8 cellular contexts compared by ENCODE assay signal in the genomic region with DNA sequence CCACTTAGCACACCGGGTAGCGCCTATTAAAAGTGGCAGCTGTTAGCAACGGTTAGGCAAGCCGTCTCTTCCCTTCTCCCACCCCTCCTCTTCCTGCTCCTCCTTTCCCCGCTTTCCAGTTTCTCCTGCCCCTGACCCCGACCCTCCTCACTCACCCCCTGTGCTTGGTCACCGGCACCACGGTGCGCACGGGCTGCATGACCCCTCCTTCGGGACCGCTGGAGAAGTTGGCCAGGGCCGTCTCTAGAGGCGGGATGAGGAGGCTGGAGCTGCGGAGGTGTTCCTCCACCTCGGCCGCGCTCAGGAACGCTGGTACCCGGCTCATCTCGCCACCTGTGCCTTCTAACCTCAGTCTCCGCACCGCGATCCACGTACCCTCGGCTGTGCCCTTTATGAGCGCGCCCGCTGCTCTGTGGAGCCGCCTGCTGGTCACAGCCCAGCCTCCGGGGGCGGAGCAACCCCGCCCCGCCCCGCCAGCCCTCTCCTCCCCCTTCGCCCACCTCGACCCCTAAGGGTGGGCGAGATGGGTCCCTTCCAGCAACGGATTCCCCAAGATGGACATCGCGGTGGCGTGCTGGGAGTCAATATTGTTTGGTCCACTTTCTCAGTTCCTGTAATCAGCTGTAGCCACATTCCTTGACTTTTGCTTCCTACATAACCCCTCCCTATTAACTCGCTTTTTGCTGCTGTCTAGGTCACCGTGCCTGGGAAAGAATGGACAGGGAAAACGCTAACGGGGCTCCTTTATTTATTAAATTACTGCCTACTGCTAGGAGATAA. TPM values are rescaled to one million over a fixed set of nuclear protein-coding genes. Genes with fewer than 3 reads are reported as not detected.
A peak's percentile ranks its signal among the peaks of the same experiment; 100 is the strongest.
DNase-seq lines count a peak whose midpoint lies in the region; ATAC-seq and TF ChIP-seq lines count a peak whose summit lies in the region.

CRYM (minus strand) TSS at position 364 of the 780 bp plus-strand sequence; CDS start at position 325, 39 bp downstream.

- peak within 1 kb of the TSS in 6 of 8 donors; percentile 5 to 59 (median 26) for H3K4me3 Mint-ChIP-seq in CD4-positive, alpha-beta memory T cell
- H3K4me3 Mint-ChIP-seq in activated CD4-positive, alpha-beta memory T cell treated with anti-CD3 and anti-CD28 coated beads, Interleukin-2, amount 10 ng/mL, durations not matched to agents 7 days and 5 days = peak within 1 kb of the TSS; percentile 11
- peak within 1 kb of the TSS in 7 of 10 donors; percentile 38 to 70 (median 54) for H3K4me3 Mint-ChIP-seq in naive thymus-derived CD8-positive, alpha-beta T cell

- H3K4me3 ChIP-seq in CD4-positive, alpha-beta memory T cell (ENCODE audit: low read length in 2 of 2) = no peak within 1 kb of the TSS
- H3K4me3 ChIP-seq in esophagus muscularis mucosa = peak within 1 kb of the TSS; percentile 48 to 61 (median 50)
- peak within 1 kb of the TSS; percentile 35 to 62 (median 42) for H3K4me3 ChIP-seq in transverse colon

- H3K9me3 Mint-ChIP-seq in CD4-positive, alpha-beta memory T cell = peaks cover 0 to 2% (median 0%) of the 10 kb centered on the region in 8 donors
- no peaks in the 10 kb centered on the region for H3K9me3 Mint-ChIP-seq in activated CD4-positive, alpha-beta memory T cell treated with anti-CD3 and anti-CD28 coated beads, Interleukin-2, amount 10 ng/mL, durations not matched to agents 7 days and 5 days
- H3K9me3 Mint-ChIP-seq in naive thymus-derived CD8-positive, alpha-beta T cell = peaks cover 0 to 6% (median 0%) of the 10 kb centered on the region in 9 donors

- H3K36me3 ChIP-seq in CD4-positive, alpha-beta memory T cell (ENCODE audit: insufficient read depth, low read length) = no peaks in the 10 kb centered on the region
- H3K36me3 ChIP-seq in esophagus muscularis mucosa = peaks cover 0 to 7% (median 0%) of the 10 kb centered on the region in 4 donors
- H3K36me3 ChIP-seq in transverse colon = no peaks in the 10 kb centered on the region

- TF ChIP-seq POLR2A in esophagus muscularis mucosa (IDR thresholded peaks at IDR 0.05; ENCODE audit: low read depth) (no peak), transverse colon (IDR thresholded peaks at IDR 0.05) (no peak)

- TF ChIP-seq EP300 in esophagus muscularis mucosa (IDR thresholded peaks at IDR 0.05) (no peak), transverse colon (IDR thresholded peaks at IDR 0.05; ENCODE audit: low read depth) (no peak)

- no peaks in the 10 kb centered on the region for H3K4me1 ChIP-seq in CD4-positive, alpha-beta memory T cell (ENCODE audit: insufficient read depth, low read length)
- H3K4me1 ChIP-seq in esophagus muscularis mucosa (peaks cover 5 to 12% (median 11%) of the 10 kb centered on the region in 4 donors), transverse colon (peaks cover 0 to 15% (median 5%) of the 10 kb centered on the region in 4 donors)

- 3% methylated on average over 14 of the region's 46 CpGs for WGBS in esophagus muscularis mucosa
- 1 to 3% methylated on average over 14 to 41 of the region's 46 CpGs for WGBS in transverse colon (ENCODE audit: low coverage in 1 of 2), 2 donors

- ATAC-seq in GM21515 (IDR thresholded peaks at IDR 0.05; ENCODE audit: unreplicated experiment) = peak; percentile 49
- ATAC-seq in naive thymus-derived CD8-positive, alpha-beta T cell = peak; percentile 61 to 68

- H3K27ac Mint-ChIP-seq in CD4-positive, alpha-beta memory T cell = no peak within 1 kb of the TSS
- H3K27ac Mint-ChIP-seq in activated CD4-positive, alpha-beta memory T cell treated with anti-CD3 and anti-CD28 coated beads, Interleukin-2, amount 10 ng/mL, durations not matched to agents 7 days and 5 days = no peak within 1 kb of the TSS
- H3K27ac Mint-ChIP-seq in naive thymus-derived CD8-positive, alpha-beta T cell = no peak within 1 kb of the TSS

- POLR2A ChIA-PET in CD4-positive, alpha-beta memory T cell (lab: Charles Lee; ENCODE audit: partially characterized antibody) = interaction anchor here (0.6 kb wide), 1 partner anchor 403 kb away, joined by 4 read pairs; no protein-coding TSS in a partner anchor
- POLR2A ChIA-PET in activated CD4-positive, alpha-beta memory T cell treated with anti-CD3 and anti-CD28 coated beads, Interleukin-2, amount 10 ng/mL, durations not matched to agents 7 days and 5 days (lab: Charles Lee) = no interaction called here
- POLR2A ChIA-PET in naive thymus-derived CD8-positive, alpha-beta T cell (lab: Charles Lee) = interaction anchor here (1.1 kb wide), 1 partner anchor 19 kb away, joined by 3 read pairs; no protein-coding TSS in a partner anchor

- H3K27ac ChIP-seq in CD4-positive, alpha-beta memory T cell (ENCODE audit: low read depth, low read length) = no peak within 1 kb of the TSS
- H3K27ac ChIP-seq in esophagus muscularis mucosa (replicated peaks in 1 of 4) (no peak within 1 kb of the TSS), transverse colon (peak within 1 kb of the TSS in 3 of 4 donors; percentile 48 to 60 (median 59))

- H3K27me3 ChIP-seq in CD4-positive, alpha-beta memory T cell (ENCODE audit: insufficient read depth, low read length) = peaks cover 27% of the 10 kb centered on the region
- peaks cover 0 to 51% (median 0%) of the 10 kb centered on the region in 4 donors for H3K27me3 ChIP-seq in esophagus muscularis mucosa
- H3K27me3 ChIP-seq in transverse colon = peaks cover 28% of the 10 kb centered on the region

- CTCF ChIA-PET in CD4-positive, alpha-beta memory T cell (lab: Charles Lee; ENCODE audit: partially characterized antibody) = interaction anchor here (0.5 to 0.8 kb wide), 2 partner anchors 42 to 427 kb away, joined by 3 read pairs; no protein-coding TSS in a partner anchor
- CTCF ChIA-PET in activated CD4-positive, alpha-beta memory T cell treated with anti-CD3 and anti-CD28 coated beads, Interleukin-2, amount 10 ng/mL, durations not matched to agents 7 days and 5 days (lab: Charles Lee) = no interaction called here

- no peaks in the 10 kb centered on the region for H3K9me3 ChIP-seq in CD4-positive, alpha-beta memory T cell (ENCODE audit: control insufficient read depth in 1 of 2, low read length in 2 of 2)
- H3K9me3 ChIP-seq in esophagus muscularis mucosa (no peaks in the 10 kb centered on the region), transverse colon (no peaks in the 10 kb centered on the region)

- in situ Hi-C loops in transverse colon (cut with MboI; ENCODE audit: low pct_ligation_motif_present in 1 of 4, low pct_unique_long_range_greater_than_20kb in 1 of 4, low sequenced_read_pairs in 3 of 4) = loop anchor here in 3 of 4 donors (10.0 to 25.0 kb wide), 2 partner anchors 91 to 93 kb away; no protein-coding TSS in a partner anchor

- no peaks in the 10 kb centered on the region for H3K4me1 Mint-ChIP-seq in CD4-positive, alpha-beta memory T cell
- H3K4me1 Mint-ChIP-seq in activated CD4-positive, alpha-beta memory T cell treated with anti-CD3 and anti-CD28 coated beads, Interleukin-2, amount 10 ng/mL, durations not matched to agents 7 days and 5 days = peaks cover 1% of the 10 kb centered on the region
- H3K4me1 Mint-ChIP-seq in naive thymus-derived CD8-positive, alpha-beta T cell = peaks cover 0 to 15% (median 7%) of the 10 kb centered on the region in 4 donors

- peak in 3 of 5 donors; percentile 22 to 49 (median 31) for DNase-seq in CD4-positive, alpha-beta memory T cell
- DNase-seq in NCI-H2029 treated with DMSO at 0.1 percent for 48 hours (lab: John Stamatoyannopoulos, UW) = peak; percentile 30
- DNase-seq in activated CD4-positive, alpha-beta memory T cell treated with anti-CD3 and anti-CD28 coated beads, Interleukin-2, amount 10 ng/mL, durations not matched to agents 7 days and 5 days = peak; percentile 52
- DNase-seq in esophagus muscularis mucosa (ENCODE audit: extremely low spot score) = peak; percentile 72
- peak in 4 of 10 donors; percentile 15 to 37 (median 34) for DNase-seq in naive thymus-derived CD8-positive, alpha-beta T cell
- peak; percentile 80 for DNase-seq in transverse colon
- DNase-seq in GOT3 (lab: John Stamatoyannopoulos, UW) = no peak

- no peaks in the 10 kb centered on the region for H3K36me3 Mint-ChIP-seq in CD4-positive, alpha-beta memory T cell
- no peaks in the 10 kb centered on the region for H3K36me3 Mint-ChIP-seq in activated CD4-positive, alpha-beta memory T cell treated with anti-CD3 and anti-CD28 coated beads, Interleukin-2, amount 10 ng/mL, durations not matched to agents 7 days and 5 days (ENCODE audit: low read depth)
- no peaks in the 10 kb centered on the region for H3K36me3 Mint-ChIP-seq in naive thymus-derived CD8-positive, alpha-beta T cell

- H3K27me3 Mint-ChIP-seq in CD4-positive, alpha-beta memory T cell = peaks cover 49 to 54% of the 10 kb centered on the region in 2 donors
- peaks cover 68% of the 10 kb centered on the region for H3K27me3 Mint-ChIP-seq in activated CD4-positive, alpha-beta memory T cell treated with anti-CD3 and anti-CD28 coated beads, Interleukin-2, amount 10 ng/mL, durations not matched to agents 7 days and 5 days
- peaks cover 54 to 76% (median 62%) of the 10 kb centered on the region in 5 donors for H3K27me3 Mint-ChIP-seq in naive thymus-derived CD8-positive, alpha-beta T cell

- TF ChIP-seq CTCF in esophagus muscularis mucosa (IDR thresholded peaks at IDR 0.05) = peak; percentile 68 to 88 (median 75)
- TF ChIP-seq CTCF in transverse colon (IDR thresholded peaks at IDR 0.05) = peak; percentile 87 to 91 (median 88)

- intact Hi-C loops in CD4-positive, alpha-beta memory T cell (cut with micrococcal nuclease) = loop anchor here (2.0 kb wide), 1 partner anchor 427 kb away; no protein-coding TSS in a partner anchor
- intact Hi-C loops in esophagus muscularis mucosa (cut with DNase I) = loop anchor here (1.0 to 5.0 kb wide), 3 partner anchors 22 to 126 kb away; partner anchors contain the start of gene DNAH3
- intact Hi-C loops in transverse colon (cut with DNase I; ENCODE audit: low total_unique reads) = no loop called here

RNA-seq across cellular contexts. Expression of gene CRYM, which starts in this region (rescaled TPM):
- not detected for total RNA-seq in CD4-positive, alpha-beta memory T cell
- polyA plus RNA-seq in CD4-positive, alpha-beta memory T cell = not detected
- not detected for total RNA-seq in activated CD4-positive, alpha-beta memory T cell treated with anti-CD3 and anti-CD28 coated beads, Interleukin-2, amount 10 ng/mL, durations not matched to agents 7 days and 5 days
- total RNA-seq in esophagus muscularis mucosa (1 to 10 TPM in 2 of 4 donors, not detected in 2; 1.0 to 1.2 TPM), transverse colon (10 to 100 TPM in 2 of 4 donors, 1 to 10 TPM in 1, not detected in 1; 5.6 to 23.1 (median 18.3) TPM)
- total RNA-seq in naive thymus-derived CD8-positive, alpha-beta T cell = not detected
- not detected for polyA plus RNA-seq in naive thymus-derived CD8-positive, alpha-beta T cell

Comparison
In these comparisons a context has a peak if more than half of its experiments do, and no peak if none do; other contexts are left out.
1. Peak in DNase-seq in CD4-positive, alpha-beta memory T cell; RNA of the gene not detected or under 1 TPM.
2. Peak in DNase-seq in activated CD4-positive, alpha-beta memory T cell treated with anti-CD3 and anti-CD28 coated beads, Interleukin-2, amount 10 ng/mL, durations not matched to agents 7 days and 5 days; RNA of the gene not detected or under 1 TPM.
3. Peak in ATAC-seq in naive thymus-derived CD8-positive, alpha-beta T cell; RNA of the gene not detected or under 1 TPM.
4. H3K27ac ChIP-seq: peak in transverse colon (3 of 4); none in CD4-positive, alpha-beta memory T cell (single experiment) and esophagus muscularis mucosa (0 of 4).
5. H3K4me3 ChIP-seq: peak in esophagus muscularis mucosa (4 of 4) and transverse colon (4 of 4); none in CD4-positive, alpha-beta memory T cell (0 of 2).
6. Peak in every context shown above with its lines, with median percentiles within 50 percentile points of each other: H3K4me3 Mint-ChIP-seq.